27 cellular contexts compared by ENCODE assay signal in the genomic region with DNA sequence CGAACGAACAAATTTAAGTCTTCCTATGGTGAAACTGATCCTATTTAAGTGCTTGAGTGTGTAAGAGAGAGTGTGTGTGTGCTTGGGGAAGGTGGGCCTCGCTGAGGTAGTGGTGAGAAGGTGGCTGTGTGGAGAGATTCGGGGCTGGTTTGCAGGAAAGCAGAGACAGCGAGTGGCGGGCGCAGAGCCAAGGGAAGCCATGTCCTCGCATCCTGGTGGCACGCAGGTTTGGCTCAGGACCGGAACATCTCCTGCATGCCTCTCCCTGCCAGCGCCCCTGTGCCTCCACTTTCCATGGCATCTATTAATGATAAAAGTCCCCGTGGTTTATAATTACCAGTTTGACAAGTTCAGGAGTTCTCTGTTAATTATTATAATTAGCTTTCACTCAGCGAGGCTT.
"Had no signal": no experiment of that assay in that cellular context is flagged by ENCODE, and none has a peak within 500 bp of the region (broad histone marks: within the 10 kb centered on the region; RNA-seq: fewer than 3 reads in every experiment).

No MANE protein-coding gene starts in this region.

- H3K4me3 Mint-ChIP-seq: activated B cell treated with CpG ODN at 0.5 μM for 24 hours; activated CD4-positive, alpha-beta T cell treated with anti-CD3 and anti-CD28 coated beads, Interleukin-2, amount 10 ng/mL, durations not matched to agents 24 days and 14 days; activated naive CD4-positive, alpha-beta T cell treated with anti-CD3 and anti-CD28 coated beads, Interleukin-2, amount 10 ng/mL, durations not matched to agents 7 days and 5 days; activated naive CD8-positive, alpha-beta T cell treated with anti-CD3 and anti-CD28 coated beads, Interleukin-2, amount 10 ng/mL, durations not matched to agents 7 days and 5 days; activated T-helper 17 cell treated with anti-CD3 and anti-CD28 coated beads, Interleukin-2, amount 50 U/mL, for 72 hours; T-cell had no signal

- H3K9me3 Mint-ChIP-seq: activated B cell treated with CpG ODN at 0.5 μM for 24 hours; activated CD4-positive, alpha-beta T cell treated with anti-CD3 and anti-CD28 coated beads, Interleukin-2, amount 10 ng/mL, durations not matched to agents 24 days and 14 days had no signal

- H3K4me2 ChIP-seq: PC-9 had no signal

- H3K36me3 Mint-ChIP-seq: activated naive CD4-positive, alpha-beta T cell treated with anti-CD3 and anti-CD28 coated beads, Interleukin-2, amount 10 ng/mL, durations not matched to agents 7 days and 5 days; activated naive CD8-positive, alpha-beta T cell treated with anti-CD3 and anti-CD28 coated beads, Interleukin-2, amount 10 ng/mL, durations not matched to agents 7 days and 5 days; T-cell had no signal

- H3K27me3 Mint-ChIP-seq: activated CD4-positive, alpha-beta T cell treated with anti-CD3 and anti-CD28 coated beads, Interleukin-2, amount 10 ng/mL, durations not matched to agents 24 days and 14 days; activated naive CD4-positive, alpha-beta T cell treated with anti-CD3 and anti-CD28 coated beads, Interleukin-2, amount 10 ng/mL, durations not matched to agents 7 days and 5 days; activated naive CD8-positive, alpha-beta T cell treated with anti-CD3 and anti-CD28 coated beads, Interleukin-2, amount 10 ng/mL, durations not matched to agents 7 days and 5 days had no signal

- H3K36me3 ChIP-seq: adrenal gland had no signal

- H3K4me1 Mint-ChIP-seq: activated B cell treated with CpG ODN at 0.5 μM for 24 hours; activated CD4-positive, alpha-beta T cell treated with anti-CD3 and anti-CD28 coated beads, Interleukin-2, amount 10 ng/mL, durations not matched to agents 24 days and 14 days; activated naive CD4-positive, alpha-beta T cell treated with anti-CD3 and anti-CD28 coated beads, Interleukin-2, amount 10 ng/mL, durations not matched to agents 7 days and 5 days; activated naive CD8-positive, alpha-beta T cell treated with anti-CD3 and anti-CD28 coated beads, Interleukin-2, amount 10 ng/mL, durations not matched to agents 7 days and 5 days; activated T-helper 17 cell treated with anti-CD3 and anti-CD28 coated beads, Interleukin-2, amount 50 U/mL, for 72 hours; T-cell had no signal

- H3K27me3 ChIP-seq: adrenal gland had no signal

- ATAC-seq: activated T-helper 17 cell treated with anti-CD3 and anti-CD28 coated beads, Interleukin-2, amount 50 U/mL, for 72 hours; K562; T-cell had no signal

- DNase-seq: activated B cell treated with CpG ODN at 0.5 μM for 24 hours; activated CD4-positive, alpha-beta T cell treated with anti-CD3 and anti-CD28 coated beads for 1 hour; activated CD4-positive, alpha-beta T cell treated with anti-CD3 and anti-CD28 coated beads, Interleukin-2, amount 10 ng/mL, durations not matched to agents 24 days and 14 days; activated CD4-positive, alpha-beta T cell treated with anti-CD3 and anti-CD28 coated beads, Interleukin-2, amount 50 U/mL, for 48 hours; activated gamma-delta T cell; activated naive CD4-positive, alpha-beta T cell treated with anti-CD3 and anti-CD28 coated beads, Interleukin-2, amount 10 ng/mL, durations not matched to agents 7 days and 5 days; activated naive CD8-positive, alpha-beta T cell treated with anti-CD3 and anti-CD28 coated beads, Interleukin-2, amount 10 ng/mL, durations not matched to agents 7 days and 5 days; activated T-cell treated with anti-CD3 and anti-CD28 coated beads for 4 hours; activated T-cell treated with anti-CD3 and anti-CD28 coated beads, Interleukin-2, amount 50 U/mL, for 48 hours; adrenal gland; anterior cingulate cortex; Karpas-422; MM.1S; NCI-H1105; NCI-H1930; NCI-H2107; NCI-H774; PC-9; SIG-M5; T-cell; T-helper 2 cell; T1000 had no signal

- H3K9me3 ChIP-seq: adrenal gland had no signal

- H3K4me3 ChIP-seq: adrenal gland, coronary artery, K562, PC-9, SK-N-MC had no signal

- H3K27ac ChIP-seq: adrenal gland, coronary artery, PC-9, SK-N-MC had no signal

- H2AFZ ChIP-seq: PC-9 had no signal

- H3K27ac Mint-ChIP-seq: activated B cell treated with CpG ODN at 0.5 μM for 24 hours; activated CD4-positive, alpha-beta T cell treated with anti-CD3 and anti-CD28 coated beads, Interleukin-2, amount 10 ng/mL, durations not matched to agents 24 days and 14 days; activated naive CD4-positive, alpha-beta T cell treated with anti-CD3 and anti-CD28 coated beads, Interleukin-2, amount 10 ng/mL, durations not matched to agents 7 days and 5 days; activated naive CD8-positive, alpha-beta T cell treated with anti-CD3 and anti-CD28 coated beads, Interleukin-2, amount 10 ng/mL, durations not matched to agents 7 days and 5 days; activated T-helper 17 cell treated with anti-CD3 and anti-CD28 coated beads, Interleukin-2, amount 50 U/mL, for 72 hours; T-cell had no signal

- FAIRE-seq: K562, TTC549 had no signal

- H3K4me1 ChIP-seq: adrenal gland had no signal
